11 cellular contexts compared by ENCODE assay signal in the genomic region with DNA sequence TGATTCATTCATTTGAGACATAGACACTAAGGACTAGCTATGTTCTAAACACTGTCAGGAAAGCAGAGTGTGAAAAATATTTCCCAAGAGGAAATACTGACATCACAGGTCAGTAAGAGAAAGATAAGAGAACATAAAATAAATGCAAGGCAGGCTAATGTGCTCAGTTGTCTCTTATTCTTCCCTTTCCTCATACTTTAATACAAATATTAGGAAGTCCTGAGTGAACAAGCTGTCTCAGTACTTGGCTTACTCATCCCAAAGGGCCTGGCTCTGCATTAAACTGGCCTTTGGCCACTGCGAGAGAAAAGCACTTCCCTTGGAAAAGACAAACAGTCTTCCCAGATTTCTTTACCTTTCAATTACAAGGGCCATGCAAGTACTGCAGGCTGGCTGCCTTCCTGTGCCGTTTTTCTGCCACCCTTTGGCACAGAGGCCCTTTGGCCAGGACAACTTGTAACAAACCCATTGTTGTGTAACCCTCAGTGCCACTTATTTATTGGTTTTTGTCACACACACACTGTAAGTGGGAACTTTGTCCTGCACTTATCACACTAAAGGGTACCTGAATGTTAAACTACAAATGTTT. TPM values are rescaled to one million over a fixed set of nuclear protein-coding genes. Genes with fewer than 3 reads are reported as not detected.
DNase-seq lines count a peak whose midpoint lies in the region; ATAC-seq and TF ChIP-seq lines count a peak whose summit lies in the region.
"Had no signal": no experiment of that assay in that cellular context is flagged by ENCODE, and none has a peak within 500 bp of the region (broad histone marks: within the 10 kb centered on the region; RNA-seq: fewer than 3 reads in every experiment).

No MANE protein-coding gene starts in this region.

- intact Hi-C loops in heart right ventricle (cut with DNase I), result loop anchor here in 1 of 10 donors (10.0 kb wide), 1 partner anchor 61 kb away; the partner anchor contains the start of gene CYP1A1
- intact Hi-C loops in sigmoid colon (cut with DNase I), result no loop called here

- TF ChIP-seq CTCF in heart right ventricle (IDR thresholded peaks at IDR 0.05) (no peak), sigmoid colon (IDR thresholded peaks at IDR 0.05) (no peak)

- H3K4me1 ChIP-seq in heart right ventricle, result peaks cover 2 to 32% (median 23%) of the 10 kb centered on the region in 9 donors
- H3K4me1 ChIP-seq in sigmoid colon, result peaks cover 0 to 31% (median 24%) of the 10 kb centered on the region in 4 donors

- TF ChIP-seq POLR2A in sigmoid colon (IDR thresholded peaks at IDR 0.05), result no peak

- H3K36me3 ChIP-seq in heart right ventricle (peaks cover 0 to 28% (median 0%) of the 10 kb centered on the region in 9 donors), sigmoid colon (peaks cover 0 to 3% (median 0%) of the 10 kb centered on the region in 4 donors)

- DNase-seq in GF-D8 (lab: John Stamatoyannopoulos, UW) (peak; percentile 35), astrocyte of the hippocampus (ENCODE audit: low read depth, low spot score) (peak; percentile 32), heart right ventricle (peak in 1 of 2 donors; percentile 23), sigmoid colon (no peak), DMS79 treated with DMSO at 0.1 percent for 48 hours (lab: John Stamatoyannopoulos, UW) (no peak), superior temporal gyrus (ENCODE audit: extremely low spot score) (no peak), NCI-H2171 treated with DMSO at 0.1 percent for 48 hours (lab: John Stamatoyannopoulos, UW) (no peak), NCI-H1092 treated with DMSO at 0.1 percent for 48 hours (lab: John Stamatoyannopoulos, UW) (no peak)
- DNase-seq: activated naive CD8-positive, alpha-beta T cell treated with anti-CD3 and anti-CD28 coated beads for 36 hours; islet precursor cell; NCI-H2029 treated with DMSO at 0.1 percent for 48 hours had no signal

- WGBS in heart right ventricle, 2 donors, result 19 to 20% methylated on average over 2 of the region's 2 CpGs
- WGBS in sigmoid colon, 2 donors, result 10 to 48% methylated on average over 2 of the region's 2 CpGs

- H3K9me3 ChIP-seq in heart right ventricle (no peaks in the 10 kb centered on the region), sigmoid colon (no peaks in the 10 kb centered on the region)

- no peak for TF ChIP-seq EP300 in sigmoid colon (IDR thresholded peaks at IDR 0.05)

- H3K4me3 ChIP-seq in heart right ventricle (no peak overlapping the region), sigmoid colon (no peak overlapping the region)

- peak in 6 of 8 donors; percentile 24 to 95 (median 76) for ATAC-seq in heart right ventricle

- H3K27me3 ChIP-seq in heart right ventricle (no peaks in the 10 kb centered on the region), sigmoid colon (no peaks in the 10 kb centered on the region)

- H3K27ac ChIP-seq in heart right ventricle (peak overlapping the region in 7 of 10 donors; percentile 8 to 76 (median 48)), sigmoid colon (peak overlapping the region; percentile 38 to 62 (median 50))

RNA-seq across cellular contexts. Expression of gene EDC3, which starts 31.7 kb away (rescaled TPM):
- total RNA-seq in heart right ventricle (10 to 100 TPM; 14.4 to 18.1 (median 15.8) TPM), sigmoid colon (10 to 100 TPM; 11.7 to 20.2 (median 17.7) TPM)
- polyA plus RNA-seq in heart right ventricle (10 to 100 TPM; 10.4 to 11.9 TPM), sigmoid colon (10 to 100 TPM; 11.6 to 22.0 (median 12.0) TPM)

RNA-seq across cellular contexts. Expression of gene CLK3, which starts 48.5 kb away (rescaled TPM):
- 10 to 100 TPM; 40.2 to 52.1 (median 45.2) TPM for total RNA-seq in heart right ventricle
- 10 to 100 TPM; 27.7 to 73.6 TPM for polyA plus RNA-seq in heart right ventricle
- total RNA-seq in sigmoid colon, result 100 to 1,000 TPM in 3 of 4 donors, 10 to 100 TPM in 1; 73.1 to 124 (median 115) TPM
- polyA plus RNA-seq in sigmoid colon, result 10 to 100 TPM; 59.5 to 75.5 (median 60.1) TPM

Comparison
In these comparisons a context has a peak if more than half of its experiments do, and no peak if none do; other contexts are left out.
1. DNase-seq: peak in GF-D8 (single experiment) and astrocyte of the hippocampus (single experiment); none in sigmoid colon (single experiment), DMS79 treated with DMSO at 0.1 percent for 48 hours (single experiment), superior temporal gyrus (single experiment), NCI-H2171 treated with DMSO at 0.1 percent for 48 hours (single experiment) and NCI-H1092 treated with DMSO at 0.1 percent for 48 hours (single experiment).